1 cellular context compared by ENCODE assay signal in genomic region chr7:158710651-158711102, GRCh38.
TF ChIP-seq lines count a peak whose summit lies in the region.

No MANE protein-coding gene starts in this region.

TF ChIP-seq in H1, 55 proteins besides CTCF, POLR2A, EP300 and RAD21 (continued from another document):
- TF ChIP-seq CREB1 (IDR thresholded peaks at IDR 0.05): no peak
- TF ChIP-seq HDAC6 (IDR thresholded peaks at IDR 0.05; ENCODE audit: low read depth, low read length): no peak
- no peak for TF ChIP-seq SP2 (IDR thresholded peaks at IDR 0.05; ENCODE audit: low read length)
- TF ChIP-seq BRCA1 (IDR thresholded peaks at IDR 0.05; ENCODE audit: low read depth, low read length): no peak
- TF ChIP-seq, protein P1, sequence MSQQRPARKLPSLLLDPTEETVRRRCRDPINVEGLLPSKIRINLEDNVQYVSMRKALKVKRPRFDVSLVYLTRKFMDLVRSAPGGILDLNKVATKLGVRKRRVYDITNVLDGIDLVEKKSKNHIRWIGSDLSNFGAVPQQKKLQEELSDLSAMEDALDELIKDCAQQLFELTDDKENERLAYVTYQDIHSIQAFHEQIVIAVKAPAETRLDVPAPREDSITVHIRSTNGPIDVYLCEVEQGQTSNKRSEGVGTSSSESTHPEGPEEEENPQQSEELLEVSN (IDR thresholded peaks at IDR 0.05): no peak
- TF ChIP-seq TAF1 (IDR thresholded peaks at IDR 0.05; ENCODE audit: low read depth, low read length): no peak
- no peak for TF ChIP-seq ASH2L (IDR thresholded peaks at IDR 0.05; ENCODE audit: low read length)
- TF ChIP-seq TBP (IDR thresholded peaks at IDR 0.05; ENCODE audit: low read depth, low read length): no peak
- no peak for TF ChIP-seq RXRA (IDR thresholded peaks at IDR 0.05; ENCODE audit: insufficient read depth, low read depth, low read length)
- no peak for TF ChIP-seq GTF2F1 (IDR thresholded peaks at IDR 0.05; ENCODE audit: borderline replicate concordance, low read depth, low read length)
